In the genomic region with DNA sequence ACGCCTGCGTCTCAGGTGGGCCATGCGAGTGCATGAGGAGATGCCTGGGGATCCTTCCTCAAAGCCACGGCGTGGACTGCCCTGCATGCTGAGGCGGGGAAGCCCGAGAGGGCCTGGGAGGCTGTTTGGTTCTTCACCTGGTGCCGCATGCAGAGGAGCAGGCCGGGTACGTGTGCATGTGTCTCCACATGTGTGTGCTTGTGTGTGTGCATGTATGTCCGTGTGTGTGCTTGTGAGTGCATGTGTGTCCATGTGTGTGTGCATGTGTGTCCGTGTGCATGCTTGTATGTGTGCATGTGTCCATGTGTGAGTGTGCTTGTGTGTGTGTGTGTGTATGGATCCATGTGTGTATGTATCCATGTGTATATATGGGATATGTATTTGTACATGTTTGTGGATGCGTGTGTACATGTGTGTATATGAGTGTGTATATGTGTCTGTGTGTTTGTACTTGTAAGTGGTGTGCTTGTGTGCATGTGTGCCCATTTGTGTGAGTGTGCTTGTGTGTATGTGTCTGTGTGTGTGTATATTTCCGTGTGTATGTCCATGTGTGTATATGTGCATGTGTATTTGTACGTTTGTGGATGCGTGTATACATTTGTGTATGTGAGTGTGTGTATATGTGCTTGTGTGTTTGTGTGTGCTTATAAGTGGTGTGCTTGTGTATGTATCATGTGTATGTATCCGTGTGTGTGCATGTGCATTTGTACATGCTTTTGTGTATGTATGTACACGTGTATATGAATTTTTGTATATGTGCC, we compare ENCODE assay signal across 17 cellular contexts.
"Had no signal": no experiment of that assay in that cellular context is flagged by ENCODE, and none has a peak within 500 bp of the region (broad histone marks: within the 10 kb centered on the region; RNA-seq: fewer than 3 reads in every experiment).

No MANE protein-coding gene starts in this region.

- H3K27ac ChIP-seq: cardiac muscle cell, foreskin keratinocyte, thoracic aorta, upper lobe of right lung had no signal

- ATAC-seq: activated T-cell treated with anti-CD3 and anti-CD28 coated beads, Interleukin-2, amount 50 U/mL, for 72 hours; foreskin keratinocyte; left colon; natural killer cell treated with Interleukin-12 subunit alpha and Interleukin-12 subunit beta and Interleukin-15 and Interleukin-18, amount 100 ng/mL, for 72 hours; stimulated activated naive CD8-positive, alpha-beta T cell treated with anti-CD3 and anti-CD28 coated beads, Interleukin-15, amount 100 ng/mL, for 72 hours; upper lobe of right lung had no signal

- DNase-seq: activated B cell treated with CpG ODN at 0.5 μM for 24 hours; activated CD4-positive, alpha-beta memory T cell treated with anti-CD3 and anti-CD28 coated beads, Interleukin-2, amount 10 ng/mL, durations not matched to agents 7 days and 5 days; activated CD4-positive, alpha-beta T cell treated with anti-CD3 and anti-CD28 coated beads for 4 hours; activated effector memory CD4-positive, alpha-beta T cell treated with anti-CD3 and anti-CD28 coated beads, Interleukin-2, amount 50 U/mL, for 16 hours; activated T-cell treated with anti-CD3 and anti-CD28 coated beads, Interleukin-2, amount 50 U/mL, for 72 hours; foreskin keratinocyte; glutamatergic neuron; hippocampal formation; left colon; stimulated activated naive CD8-positive, alpha-beta T cell treated with anti-CD3 and anti-CD28 coated beads, Interleukin-15, amount 100 ng/mL, for 72 hours; upper lobe of right lung had no signal

- H3K4me1 ChIP-seq: foreskin keratinocyte, upper lobe of right lung had no signal

- FAIRE-seq: islet of Langerhans, TTC549 had no signal

- H3K36me3 ChIP-seq: cardiac muscle cell, thoracic aorta, upper lobe of right lung had no signal

- H3K4me3 ChIP-seq: cardiac muscle cell, lung, upper lobe of right lung had no signal

- H3K9me3 ChIP-seq: thoracic aorta, upper lobe of right lung had no signal
